8 cellular contexts compared by ENCODE assay signal in genomic region chr17:36705651-36706436, GRCh38.
DNase-seq lines count a peak whose midpoint lies in the region; ATAC-seq and TF ChIP-seq lines count a peak whose summit lies in the region.

No MANE protein-coding gene starts in this region.

- no peak for TF ChIP-seq POLR2A in esophagus muscularis mucosa (IDR thresholded peaks at IDR 0.05; ENCODE audit: low read depth)

- H3K4me1 ChIP-seq in esophagus muscularis mucosa: peaks cover 0 to 7% (median 6%) of the 10 kb centered on the region in 4 donors

- H3K27ac ChIP-seq in HL-60 (replicated peaks) (no peak overlapping the region), esophagus muscularis mucosa (replicated peaks in 1 of 4) (no peak overlapping the region)

- H3K36me3 Mint-ChIP-seq in activated CD8-positive, alpha-beta memory T cell treated with anti-CD3 and anti-CD28 coated beads, Interleukin-2, amount 10 ng/mL, durations not matched to agents 7 days and 5 days: no peaks in the 10 kb centered on the region

- H3K9me3 Mint-ChIP-seq in activated CD8-positive, alpha-beta memory T cell treated with anti-CD3 and anti-CD28 coated beads, Interleukin-2, amount 10 ng/mL, durations not matched to agents 7 days and 5 days (ENCODE audit: low read depth): no peaks in the 10 kb centered on the region

- intact Hi-C loops in esophagus muscularis mucosa (cut with DNase I): no loop called here

- peaks cover 41% of the 10 kb centered on the region for H3K27me3 Mint-ChIP-seq in activated CD8-positive, alpha-beta memory T cell treated with anti-CD3 and anti-CD28 coated beads, Interleukin-2, amount 10 ng/mL, durations not matched to agents 7 days and 5 days

- ATAC-seq in activated CD8-positive, alpha-beta memory T cell treated with anti-CD3 and anti-CD28 coated beads, Interleukin-2, amount 10 ng/mL, durations not matched to agents 7 days and 5 days: peak; percentile 86
- ATAC-seq in HG03196 (IDR thresholded peaks at IDR 0.05; ENCODE audit: unreplicated experiment): no peak

- H3K4me1 Mint-ChIP-seq in activated CD8-positive, alpha-beta memory T cell treated with anti-CD3 and anti-CD28 coated beads, Interleukin-2, amount 10 ng/mL, durations not matched to agents 7 days and 5 days: no peaks in the 10 kb centered on the region

- CTCF ChIA-PET in activated CD8-positive, alpha-beta memory T cell treated with anti-CD3 and anti-CD28 coated beads, Interleukin-2, amount 10 ng/mL, durations not matched to agents 7 days and 5 days (lab: Charles Lee): interaction anchor here (0.7 to 6.7 kb wide), 13 partner anchors 10 to 103 kb away, joined by 3 to 56 read pairs (median 5); no protein-coding TSS in a partner anchor

- no peaks in the 10 kb centered on the region for H3K36me3 ChIP-seq in esophagus muscularis mucosa

- H3K27ac Mint-ChIP-seq in activated CD8-positive, alpha-beta memory T cell treated with anti-CD3 and anti-CD28 coated beads, Interleukin-2, amount 10 ng/mL, durations not matched to agents 7 days and 5 days: no peak overlapping the region

- TF ChIP-seq EP300 in esophagus muscularis mucosa (IDR thresholded peaks at IDR 0.05): no peak

- H3K27me3 ChIP-seq in HL-60 (ENCODE audit: insufficient read depth, poor library complexity, severe bottlenecking) (peaks cover 5% of the 10 kb centered on the region), esophagus muscularis mucosa (peaks cover 0 to 57% (median 4%) of the 10 kb centered on the region in 4 donors)

- peak; percentile 19 for DNase-seq in COLO668 (lab: John Stamatoyannopoulos, UW; ENCODE audit: unreplicated experiment)
- DNase-seq in HL-60 (ENCODE audit: low read depth in 1 of 2, low spot score in 1 of 2): peak in 1 of 2 experiments; percentile 38
- peak; percentile 44 for DNase-seq in NCI-H82 treated with DMSO at 0.1 percent for 48 hours (lab: John Stamatoyannopoulos, UW; ENCODE audit: unreplicated experiment)
- DNase-seq in activated CD8-positive, alpha-beta memory T cell treated with anti-CD3 and anti-CD28 coated beads, Interleukin-2, amount 10 ng/mL, durations not matched to agents 7 days and 5 days: peak; percentile 73
- DNase-seq in esophagus muscularis mucosa (ENCODE audit: extremely low spot score): no peak
- DNase-seq in renal cortical epithelial cell (ENCODE audit: low read depth): peak; percentile 36
- no peak for DNase-seq in NCI-H187 treated with DMSO at 0.1 percent for 48 hours (lab: John Stamatoyannopoulos, UW)

- H3K4me3 ChIP-seq in HL-60 (replicated peaks; ENCODE audit: insufficient read depth, low read length): no peak overlapping the region
- H3K4me3 ChIP-seq in esophagus muscularis mucosa: no peak overlapping the region

- H3K9me3 ChIP-seq in esophagus muscularis mucosa: no peaks in the 10 kb centered on the region

- no peak overlapping the region for H3K4me3 Mint-ChIP-seq in activated CD8-positive, alpha-beta memory T cell treated with anti-CD3 and anti-CD28 coated beads, Interleukin-2, amount 10 ng/mL, durations not matched to agents 7 days and 5 days

- WGBS in esophagus muscularis mucosa: 59% methylated on average over 18 of the region's 18 CpGs

- TF ChIP-seq CTCF in HL-60 (IDR thresholded peaks at IDR 0.05; ENCODE audit: insufficient read depth, low read length): peak; percentile 31
- TF ChIP-seq CTCF in esophagus muscularis mucosa (IDR thresholded peaks at IDR 0.05): peak; percentile 15 to 41 (median 32)

Comparison
In these comparisons a context has a peak if more than half of its experiments do, and no peak if none do; other contexts are left out.
1. DNase-seq: peak in COLO668 (single experiment), NCI-H82 treated with DMSO at 0.1 percent for 48 hours (single experiment), activated CD8-positive, alpha-beta memory T cell treated with anti-CD3 and anti-CD28 coated beads, Interleukin-2, amount 10 ng/mL, durations not matched to agents 7 days and 5 days (single experiment) and renal cortical epithelial cell (single experiment); none in esophagus muscularis mucosa (single experiment) and NCI-H187 treated with DMSO at 0.1 percent for 48 hours (single experiment).